ENCODE assay signal across 8 cellular contexts in the genomic region with DNA sequence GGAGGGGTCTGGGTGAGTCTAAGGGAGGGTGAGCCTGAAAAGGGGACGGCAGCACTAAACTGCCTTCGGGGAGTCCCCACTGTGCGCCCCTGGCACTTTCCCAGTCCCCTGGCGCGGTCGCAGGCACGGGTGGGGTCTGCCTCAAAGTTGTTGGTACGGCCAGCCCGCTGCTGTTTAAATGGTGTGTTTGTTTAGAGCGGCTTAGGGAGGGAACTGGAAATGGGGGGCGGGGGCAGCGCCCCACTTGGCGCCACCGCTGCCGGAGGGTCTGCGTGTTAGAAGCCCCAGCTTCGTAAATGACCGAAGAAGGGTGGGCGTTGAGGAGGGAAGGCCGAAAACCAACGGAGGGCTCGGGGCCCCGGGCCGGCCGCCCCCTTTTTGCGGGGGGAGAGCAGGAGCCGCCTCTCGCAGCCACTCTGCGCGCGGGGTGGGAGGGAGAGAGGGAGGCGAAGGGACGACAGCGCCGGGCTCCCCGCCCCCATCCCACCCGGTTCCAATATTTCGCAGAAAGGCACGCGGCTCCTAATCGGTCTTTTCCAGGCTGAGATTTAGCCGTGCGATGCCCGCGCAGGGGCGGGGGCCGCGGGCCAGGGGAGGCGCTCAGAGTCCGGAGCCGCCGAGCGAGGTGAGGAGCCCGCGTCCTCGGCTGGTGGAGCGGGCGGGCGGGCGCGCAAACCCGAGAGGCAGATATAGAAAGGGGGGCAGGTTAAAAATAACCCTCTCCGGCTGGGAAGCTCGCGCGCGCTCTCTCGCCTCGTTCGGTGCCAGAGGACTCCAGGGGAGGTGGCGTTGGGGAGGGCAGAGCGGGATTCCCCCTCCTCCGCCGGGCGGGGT.
DNase-seq lines count a peak whose midpoint lies in the region.

No MANE protein-coding gene starts in this region.

- H3K4me3 ChIP-seq in endocrine pancreas (ENCODE audit: control insufficient read depth, insufficient read depth, low read length) (no peak overlapping the region), subcutaneous abdominal adipose tissue (ENCODE audit: low read depth in 1 of 5, low read length in 5 of 5) (peak overlapping the region in 4 of 5 donors; percentile 19 to 53 (median 37))

- H3K27ac ChIP-seq in subcutaneous abdominal adipose tissue (ENCODE audit: low read depth, low read length) = peak overlapping the region; percentile 13

- DNase-seq in D341Med (ENCODE audit: low spot score) (peak; percentile 62), NCI-H1092 (lab: John Stamatoyannopoulos, UW) (peak; percentile 59), medulla oblongata (ENCODE audit: extremely low spot score) (peak; percentile 75), GDM1 (lab: John Stamatoyannopoulos, UW) (no peak), UCSD-AML1 (lab: John Stamatoyannopoulos, UW; ENCODE audit: unreplicated experiment) (no peak)
- peak; percentile 22 to 36 for DNase-seq in activated CD4-positive, alpha-beta T cell treated with anti-CD3 and anti-CD28 coated beads, Interleukin-2, amount 50 U/mL, for 48 hours

- peak overlapping the region; percentile 52 for H3K9ac ChIP-seq in endocrine pancreas (ENCODE audit: control insufficient read depth, insufficient read depth, low read length)
- peak overlapping the region in 1 of 5 donors; percentile 35 for H3K9ac ChIP-seq in subcutaneous abdominal adipose tissue (ENCODE audit: low read length in 5 of 5)

- H3K36me3 ChIP-seq in endocrine pancreas (ENCODE audit: control insufficient read depth, insufficient read depth, low read length) = no peaks in the 10 kb centered on the region
- no peaks in the 10 kb centered on the region for H3K36me3 ChIP-seq in subcutaneous abdominal adipose tissue (ENCODE audit: control insufficient read depth in 5 of 5, insufficient read depth in 5 of 5, low read length in 5 of 5)

- H3K27me3 ChIP-seq in endocrine pancreas (ENCODE audit: control insufficient read depth, insufficient read depth, low read length) (no peaks in the 10 kb centered on the region), subcutaneous abdominal adipose tissue (ENCODE audit: control insufficient read depth in 5 of 5, insufficient read depth in 4 of 5, low read length in 5 of 5) (no peaks in the 10 kb centered on the region)

- H3K9me3 ChIP-seq in endocrine pancreas (ENCODE audit: control insufficient read depth, low read length) = no peaks in the 10 kb centered on the region
- H3K9me3 ChIP-seq in subcutaneous abdominal adipose tissue (ENCODE audit: control insufficient read depth in 5 of 5, low read length in 5 of 5) = no peaks in the 10 kb centered on the region

- peaks cover 3% of the 10 kb centered on the region for H3K4me1 ChIP-seq in endocrine pancreas (ENCODE audit: control insufficient read depth, insufficient read depth, low read length)
- H3K4me1 ChIP-seq in subcutaneous abdominal adipose tissue (ENCODE audit: control insufficient read depth in 5 of 5, insufficient read depth in 5 of 5, low read length in 5 of 5) = peaks cover 1 to 70% (median 61%) of the 10 kb centered on the region in 5 donors

Comparison
In these comparisons a context has a peak if more than half of its experiments do, and no peak if none do; other contexts are left out.
1. DNase-seq: peak in D341Med (single experiment), NCI-H1092 (single experiment), activated CD4-positive, alpha-beta T cell treated with anti-CD3 and anti-CD28 coated beads, Interleukin-2, amount 50 U/mL, for 48 hours (2 of 2) and medulla oblongata (single experiment); none in GDM1 (single experiment) and UCSD-AML1 (single experiment).